ENCODE assay signal across 8 cellular contexts in genomic region chr20:50113420-50114224, GRCh38. TPM values are rescaled to one million over a fixed set of nuclear protein-coding genes. Genes with fewer than 3 reads are reported as not detected.
DNase-seq lines count a peak whose midpoint lies in the region; ATAC-seq and TF ChIP-seq lines count a peak whose summit lies in the region.

No MANE protein-coding gene starts in this region.

- no peak for TF ChIP-seq CTCF in Calu3 (IDR thresholded peaks at IDR 0.05; ENCODE audit: unreplicated experiment)
- TF ChIP-seq CTCF in OCI-LY3 (IDR thresholded peaks at IDR 0.05; ENCODE audit: low read depth, low read length), result no peak
- no peak for TF ChIP-seq CTCF in neutrophil (IDR thresholded peaks at IDR 0.05)

- H4K20me1 ChIP-seq in OCI-LY3 (ENCODE audit: insufficient read depth, low read length), result peaks cover 38% of the 10 kb centered on the region

- H3K4me3 ChIP-seq in OCI-LY3 (ENCODE audit: low read length), result peak overlapping the region; percentile 87
- H3K4me3 ChIP-seq in endocrine pancreas (ENCODE audit: control insufficient read depth, insufficient read depth, low read length), result peak overlapping the region; percentile 80
- H3K4me3 ChIP-seq in neutrophil (ENCODE audit: low read depth in 1 of 2, low read length in 1 of 2), result peak overlapping the region; percentile 84 to 87

- BruUV-seq in Calu3 (replicated peaks; lab: Mats Ljungman, UMichigan), result TSS peak; percentile 89

- peak overlapping the region; percentile 78 for H3K27ac ChIP-seq in OCI-LY3 (ENCODE audit: low read length)
- peak overlapping the region; percentile 89 for H3K27ac ChIP-seq in neutrophil

- H3K4me1 Mint-ChIP-seq in Calu3 (ENCODE audit: low read depth, unreplicated experiment), result peaks cover 69% of the 10 kb centered on the region

- H3K27me3 ChIP-seq in OCI-LY3 (ENCODE audit: low read depth, low read length) (no peaks in the 10 kb centered on the region), endocrine pancreas (ENCODE audit: control insufficient read depth, insufficient read depth, low read length) (no peaks in the 10 kb centered on the region), neutrophil (no peaks in the 10 kb centered on the region)

- H3K4me3 Mint-ChIP-seq in Calu3 (ENCODE audit: low read depth, unreplicated experiment), result peak overlapping the region; percentile 93

- no peaks in the 10 kb centered on the region for H3K9me3 Mint-ChIP-seq in Calu3 (ENCODE audit: low read depth, unreplicated experiment)

- CTCF ChIA-PET in Calu3 (lab: Charles Lee), result interaction anchor here (0.6 to 1.9 kb wide), 10 partner anchors 10 to 169 kb away, joined by 4 to 10 read pairs (median 5); partner anchors contain the start of gene PEDS1

- H3K36me3 ChIP-seq in OCI-LY3 (replicated peaks; ENCODE audit: low read depth, low read length) (peaks cover 20% of the 10 kb centered on the region), endocrine pancreas (ENCODE audit: control insufficient read depth, insufficient read depth, low read length) (no peaks in the 10 kb centered on the region), neutrophil (no peaks in the 10 kb centered on the region)

- DNase-seq in Calu3 (no peak), NCI-H2029 (lab: John Stamatoyannopoulos, UW) (no peak)
- no peak for DNase-seq in stimulated activated CD8-positive, alpha-beta memory T cell treated with anti-CD3 and anti-CD28 coated beads, Interleukin-4, amount 100 ng/mL, for 48 hours
- no peak for DNase-seq in central memory CD4-positive, alpha-beta T cell

- ATAC-seq in GM19351 (IDR thresholded peaks at IDR 0.05; ENCODE audit: unreplicated experiment), result no peak

- H3K27ac Mint-ChIP-seq in Calu3 (ENCODE audit: unreplicated experiment), result peak overlapping the region; percentile 77

- H3K9ac ChIP-seq in OCI-LY3 (ENCODE audit: low read length), result peak overlapping the region; percentile 95
- peak overlapping the region; percentile 93 for H3K9ac ChIP-seq in endocrine pancreas (ENCODE audit: control insufficient read depth, insufficient read depth, low read length)

- H3K27me3 Mint-ChIP-seq in Calu3 (ENCODE audit: unreplicated experiment), result no peaks in the 10 kb centered on the region

- peaks cover 44% of the 10 kb centered on the region for H3K4me1 ChIP-seq in OCI-LY3 (ENCODE audit: low read length)
- H3K4me1 ChIP-seq in endocrine pancreas (ENCODE audit: control insufficient read depth, insufficient read depth, low read length), result peaks cover 35% of the 10 kb centered on the region
- H3K4me1 ChIP-seq in neutrophil (ENCODE audit: control insufficient read depth in 1 of 2, insufficient read depth in 1 of 2, low read depth in 1 of 2, low read length in 1 of 2), result peaks cover 58 to 61% of the 10 kb centered on the region in 2 experiments

- peaks cover 60% of the 10 kb centered on the region for H3K79me2 ChIP-seq in OCI-LY3 (ENCODE audit: low read length)

- peaks cover 37% of the 10 kb centered on the region for H3K36me3 Mint-ChIP-seq in Calu3 (ENCODE audit: insufficient read depth, unreplicated experiment)

- peak overlapping the region; percentile 79 for H2AFZ ChIP-seq in OCI-LY3 (ENCODE audit: low read depth, low read length)

- intact Hi-C loops in Calu3 (cut with micrococcal nuclease; ENCODE audit: unreplicated experiment), result no loop called here

- H3K4me2 ChIP-seq in OCI-LY3 (ENCODE audit: low read length), result peak overlapping the region; percentile 94

- H3K9me3 ChIP-seq in OCI-LY3 (ENCODE audit: insufficient read depth, low read length), result no peaks in the 10 kb centered on the region
- H3K9me3 ChIP-seq in endocrine pancreas (ENCODE audit: control insufficient read depth, low read length), result no peaks in the 10 kb centered on the region
- no peaks in the 10 kb centered on the region for H3K9me3 ChIP-seq in neutrophil

RNA-seq across cellular contexts. Expression of gene UBE2V1, which starts 0.7 kb away (rescaled TPM):
- total RNA-seq in Calu3 (2022), result 212 TPM in 2 replicates

RNA-seq across cellular contexts. Expression of gene PEDS1, which starts 39.9 kb away (rescaled TPM):
- total RNA-seq in Calu3 (2022), result 36.0 and 37.5 TPM in 2 replicates
